ENCODE assay signal across 8 cellular contexts in the genomic region with DNA sequence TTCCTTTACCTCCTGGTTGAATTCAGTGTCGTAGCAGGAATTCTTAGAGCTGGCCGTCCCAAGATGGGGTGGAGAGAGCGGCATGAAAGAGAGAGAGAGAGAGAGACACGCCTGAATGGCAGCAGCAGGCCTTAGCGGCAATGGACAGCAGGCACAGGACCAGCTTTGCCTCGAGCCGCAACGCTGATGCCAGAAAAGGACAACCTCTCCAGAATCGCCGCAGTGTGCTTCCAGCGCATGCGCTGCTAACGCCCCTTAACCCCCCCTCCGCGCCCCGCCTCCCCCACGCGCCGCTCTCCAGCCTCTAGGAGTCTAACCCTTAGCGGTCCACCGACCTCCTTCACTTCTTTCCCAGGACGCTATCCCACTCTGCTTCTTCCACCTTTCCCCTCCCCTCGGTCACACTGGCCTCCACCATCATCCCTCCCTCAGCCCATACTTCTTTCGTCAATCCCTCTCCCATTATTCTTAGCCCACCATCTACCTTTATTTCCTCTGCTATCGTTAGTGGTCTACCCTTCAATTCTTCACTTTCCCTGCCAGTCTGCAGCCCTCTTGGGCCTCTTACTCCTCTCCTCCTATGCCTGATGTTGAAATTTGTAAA. TPM values are rescaled to one million over a fixed set of nuclear protein-coding genes. Genes with fewer than 3 reads are reported as not detected.
DNase-seq lines count a peak whose midpoint lies in the region; ATAC-seq and TF ChIP-seq lines count a peak whose summit lies in the region.

No MANE protein-coding gene starts in this region.

- peak overlapping the region; percentile 63 for H3K27ac Mint-ChIP-seq in activated B cell treated with CpG ODN at 0.5 μM for 24 hours

- H3K9me3 Mint-ChIP-seq in activated B cell treated with CpG ODN at 0.5 μM for 24 hours: no peaks in the 10 kb centered on the region

- H3K27me3 ChIP-seq in smooth muscle cell (ENCODE audit: low read depth): no peaks in the 10 kb centered on the region

- intact Hi-C loops in activated B cell treated with CpG ODN at 0.5 μM for 24 hours (cut with micrococcal nuclease): loop anchor here (2.0 to 10.0 kb wide), 8 partner anchors 49 to 1721 kb away; partner anchors contain the start of genes CHIC1, HDAC8 and UPRT

- H3K36me3 ChIP-seq in smooth muscle cell (ENCODE audit: low read depth): no peaks in the 10 kb centered on the region

- H3F3A ChIP-seq in smooth muscle cell (ENCODE audit: low read depth): no peaks in the 10 kb centered on the region

- H3K27me3 Mint-ChIP-seq in activated B cell treated with CpG ODN at 0.5 μM for 24 hours: no peaks in the 10 kb centered on the region

- H3K9me3 ChIP-seq in smooth muscle cell (replicated peaks; ENCODE audit: low read depth): no peaks in the 10 kb centered on the region

- no peak overlapping the region for H3K27ac ChIP-seq in smooth muscle cell (ENCODE audit: low read depth)

- POLR2A ChIA-PET in activated B cell treated with CpG ODN at 0.5 μM for 24 hours (lab: Charles Lee): no interaction called here

- CTCF ChIA-PET in activated B cell treated with CpG ODN at 0.5 μM for 24 hours (lab: Charles Lee): interaction anchor here (1.3 kb wide), 1 partner anchor 14 kb away, joined by 3 read pairs; no protein-coding TSS in a partner anchor

- no peak overlapping the region for H3K9ac ChIP-seq in smooth muscle cell (ENCODE audit: low read depth)

- peak overlapping the region; percentile 52 for H2AFZ ChIP-seq in smooth muscle cell (ENCODE audit: low read depth)

- no peak for TF ChIP-seq CTCF in HFF-Myc (IDR thresholded peaks at IDR 0.05; ENCODE audit: low read depth, low read length, missing control alignments)
- TF ChIP-seq CTCF in activated B cell treated with CpG ODN at 0.5 μM for 24 hours (IDR thresholded peaks at IDR 0.05): no peak
- no peak for TF ChIP-seq CTCF in cardiac fibroblast (IDR thresholded peaks at IDR 0.05; ENCODE audit: low read depth, low read length)
- TF ChIP-seq CTCF in smooth muscle cell (IDR thresholded peaks at IDR 0.05; ENCODE audit: borderline replicate concordance, insufficient read depth, poor library complexity, severe bottlenecking): no peak

- 46% methylated on average over 18 of the region's 25 CpGs for WGBS in smooth muscle cell (ENCODE audit: low lambda C conversion rate)

- no peaks in the 10 kb centered on the region for H3K4me1 ChIP-seq in smooth muscle cell (ENCODE audit: low read depth)

- ATAC-seq in activated B cell treated with CpG ODN at 0.5 μM for 24 hours (ENCODE audit: low read depth) (peak; percentile 37), GM19351 (IDR thresholded peaks at IDR 0.05; ENCODE audit: unreplicated experiment) (no peak)

- peak overlapping the region; percentile 72 for H3K4me3 ChIP-seq in HFF-Myc (replicated peaks; ENCODE audit: low read depth, low read length)
- peak overlapping the region; percentile 61 to 69 for H3K4me3 ChIP-seq in cardiac fibroblast (replicated peaks in 1 of 2; ENCODE audit: low read depth in 2 of 2, low read length in 2 of 2)
- H3K4me3 ChIP-seq in smooth muscle cell: peak overlapping the region; percentile 76

- DNase-seq in D341Med (ENCODE audit: low spot score) (peak; percentile 82), HFF-Myc (ENCODE audit: extremely low read depth, low read depth) (no peak), NCI-H2227 (lab: John Stamatoyannopoulos, UW; ENCODE audit: unreplicated experiment) (peak; percentile 90), activated B cell treated with CpG ODN at 0.5 μM for 24 hours (peak; percentile 27), cardiac fibroblast (ENCODE audit: low read depth in 2 of 2) (peak; percentile 79 to 84), iris pigment epithelial cell (ENCODE audit: low read depth) (peak; percentile 69), smooth muscle cell (lab: John Stamatoyannopoulos, UW; ENCODE audit: unreplicated experiment) (peak; percentile 19)

- peaks cover 35% of the 10 kb centered on the region for H3K79me2 ChIP-seq in smooth muscle cell (ENCODE audit: low read depth)

- no peaks in the 10 kb centered on the region for H4K20me1 ChIP-seq in smooth muscle cell (ENCODE audit: low read depth)

- H3K4me3 Mint-ChIP-seq in activated B cell treated with CpG ODN at 0.5 μM for 24 hours: peak overlapping the region; percentile 98

- H3K36me3 Mint-ChIP-seq in activated B cell treated with CpG ODN at 0.5 μM for 24 hours (ENCODE audit: low read depth): peaks cover 16% of the 10 kb centered on the region

- peaks cover 11% of the 10 kb centered on the region for H3K4me1 Mint-ChIP-seq in activated B cell treated with CpG ODN at 0.5 μM for 24 hours

- peak overlapping the region; percentile 82 for H3K4me2 ChIP-seq in smooth muscle cell

RNA-seq across cellular contexts. Expression of gene ZCCHC13, which starts 10.5 kb away (rescaled TPM):
- not detected in 2 replicates for total RNA-seq in activated B cell treated with CpG ODN at 0.5 μM for 24 hours
- total RNA-seq in smooth muscle cell: not detected in 2 replicates
- not detected in 2 replicates for polyA plus RNA-seq in smooth muscle cell
